ENCODE assay signal across 11 cellular contexts in genomic region chr11:73195191-73196007, GRCh38. TPM values are rescaled to one million over a fixed set of nuclear protein-coding genes. Genes with fewer than 3 reads are reported as not detected.
A peak's percentile ranks its signal among the peaks of the same experiment; 100 is the strongest.
DNase-seq lines count a peak whose midpoint lies in the region; ATAC-seq and TF ChIP-seq lines count a peak whose summit lies in the region.
"Had no signal": no experiment of that assay in that cellular context is flagged by ENCODE, and none has a peak within 500 bp of the region (broad histone marks: within the 10 kb centered on the region; RNA-seq: fewer than 3 reads in every experiment).

No MANE protein-coding gene starts in this region.

- H3K27me3 ChIP-seq in Panc1 (ENCODE audit: control insufficient read depth, insufficient read depth, low read length) (no peaks in the 10 kb centered on the region; the same call in none of the 2 replicates), rectal smooth muscle tissue (ENCODE audit: control insufficient read depth, insufficient read depth, low read length) (no peaks in the 10 kb centered on the region)
- H3K27me3 ChIP-seq: BLaER1 treated with 17β-estradiol and CSF1 and Interleukin-3, amounts not matched to agents 10 nM and 100 nM had no signal

- CTCF ChIA-PET in Panc1 (lab: Charles Lee): no interaction called here

- no peaks in the 10 kb centered on the region for H3K9me3 ChIP-seq in Panc1 (ENCODE audit: control insufficient read depth, insufficient read depth, low read depth, low read length)
- H3K9me3 ChIP-seq: BLaER1 treated with 17β-estradiol and CSF1 and Interleukin-3, amounts not matched to agents 10 nM and 100 nM had no signal

- POLR2A ChIA-PET in Panc1 (lab: Charles Lee): interaction anchor here (0.6 kb wide), 1 partner anchor 74 kb away, joined by 4 read pairs; no protein-coding TSS in a partner anchor

- H3K4me1 ChIP-seq in Panc1 (ENCODE audit: control insufficient read depth, insufficient read depth, low read length) (no peaks in the 10 kb centered on the region), rectal smooth muscle tissue (ENCODE audit: control insufficient read depth, insufficient read depth, low read length) (no peaks in the 10 kb centered on the region)

- DNase-seq in ELF-1 (ENCODE audit: low read depth, low spot score) (peak; percentile 56), Panc1 (ENCODE audit: low read depth, low spot score) (no peak), epithelial cell of esophagus (ENCODE audit: low read depth) (peak; percentile 98)
- DNase-seq: GOT3, NCI-H446 treated with DMSO at 0.1 percent for 48 hours had no signal

- H3K27ac ChIP-seq in Panc1 (ENCODE audit: low read length): no peak overlapping the region
- no peak overlapping the region for H3K27ac ChIP-seq in rectal smooth muscle tissue (ENCODE audit: low read depth, low read length)
- H3K27ac ChIP-seq: BLaER1 treated with 17β-estradiol and CSF1 and Interleukin-3, amounts not matched to agents 10 nM and 100 nM had no signal

- peak; percentile 36 for ATAC-seq in Panc1
- no peak for ATAC-seq in HG02759 (IDR thresholded peaks at IDR 0.05; ENCODE audit: unreplicated experiment)
- no peak for ATAC-seq in GM19463 (IDR thresholded peaks at IDR 0.05; ENCODE audit: unreplicated experiment)
- no peak for ATAC-seq in HG02642 (IDR thresholded peaks at IDR 0.05; ENCODE audit: poor library complexity, unreplicated experiment)
- no peak for ATAC-seq in HG03045 (IDR thresholded peaks at IDR 0.05; ENCODE audit: unreplicated experiment)

- in situ Hi-C loops in Panc1 (cut with HindIII; ENCODE audit: low pct_unique_long_range_greater_than_20kb, low sequenced_read_pairs): no loop called here

- H3K36me3 ChIP-seq in Panc1 (ENCODE audit: control insufficient read depth, insufficient read depth, low read length) (no peaks in the 10 kb centered on the region), rectal smooth muscle tissue (ENCODE audit: control insufficient read depth, insufficient read depth, low read length) (no peaks in the 10 kb centered on the region)
- H3K36me3 ChIP-seq: BLaER1 treated with 17β-estradiol and CSF1 and Interleukin-3, amounts not matched to agents 10 nM and 100 nM had no signal

- H3K4me3 ChIP-seq in Panc1 (ENCODE audit: low read depth in 2 of 2, low read length in 2 of 2) (no peak overlapping the region), epithelial cell of esophagus (ENCODE audit: low read length) (no peak overlapping the region), rectal smooth muscle tissue (ENCODE audit: low read length) (peak overlapping the region; percentile 16)
- H3K4me3 ChIP-seq: BLaER1 treated with 17β-estradiol and CSF1 and Interleukin-3, amounts not matched to agents 10 nM and 100 nM had no signal

- no TSS peak for BruUV-seq in Panc1 (replicated peaks; lab: Mats Ljungman, UMichigan)

- TF ChIP-seq CTCF in Panc1 (IDR thresholded peaks at IDR 0.05): no peak
- peak; percentile 45 for TF ChIP-seq CTCF in epithelial cell of esophagus (IDR thresholded peaks at IDR 0.05; ENCODE audit: insufficient read depth, low read depth, low read length, missing control alignments)

- H3K9ac ChIP-seq in rectal smooth muscle tissue (ENCODE audit: low read length): no peak overlapping the region
- H3K9ac ChIP-seq: BLaER1 treated with 17β-estradiol and CSF1 and Interleukin-3, amounts not matched to agents 10 nM and 100 nM had no signal

- intact Hi-C loops in Panc1 (cut with micrococcal nuclease; ENCODE audit: unreplicated experiment): no loop called here

RNA-seq across cellular contexts. Expression of gene P2RY2, which starts 22.7 kb away (rescaled TPM):
- 2.4 TPM for total RNA-seq in Panc1 (2021; ENCODE audit: unreplicated experiment)
- polyA plus RNA-seq in Panc1 (2012; ENCODE audit: insufficient read length): 2.0 TPM

RNA-seq across cellular contexts. Expression of gene FCHSD2, which starts 53.3 kb away (rescaled TPM):
- 31.8 TPM for total RNA-seq in Panc1 (2021; ENCODE audit: unreplicated experiment)
- 13.9 TPM for polyA plus RNA-seq in Panc1 (2012; ENCODE audit: insufficient read length)
